Comparison of ENCODE assay signal across 11 cellular contexts in genomic region chr11:76562541-76562940, GRCh38.
"Had no signal": no experiment of that assay in that cellular context is flagged by ENCODE, and none has a peak within 500 bp of the region (broad histone marks: within the 10 kb centered on the region; RNA-seq: fewer than 3 reads in every experiment).

No MANE protein-coding gene starts in this region.

- H3K9ac ChIP-seq: GM23248 had no signal

- H3K36me3 ChIP-seq: HAP-1 had no signal

- ATAC-seq: HCT116, HepG2, K562 had no signal

- H3K4me1 ChIP-seq: HAP-1 had no signal

- H2AFZ ChIP-seq: GM23248 had no signal

- H3K4me3 ChIP-seq: GM23248, HAP-1, K562 had no signal

- DNase-seq: GM23248, GOT3, H7, HFFc6, IMR-90, KG1 had no signal

- H3K27ac ChIP-seq: GM23248, HL-60 had no signal

- H3K9me3 ChIP-seq: HAP-1 had no signal
